1 cellular context compared by ENCODE assay signal in the genomic region with DNA sequence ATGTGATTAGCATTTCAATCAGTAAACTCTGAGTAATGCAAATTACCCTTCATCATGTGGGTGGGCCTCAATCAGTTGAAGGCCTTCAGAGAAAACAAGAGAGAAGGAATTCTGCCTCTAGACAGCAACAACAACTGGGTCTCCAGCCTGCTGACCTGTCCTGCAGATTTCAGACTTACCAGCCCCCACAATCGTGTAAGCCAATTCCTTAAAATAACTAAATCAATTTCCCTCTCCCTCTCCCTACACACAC.
TF ChIP-seq lines count a peak whose summit lies in the region.

No MANE protein-coding gene starts in this region.

TF ChIP-seq in H1, 55 proteins besides CTCF, POLR2A, EP300 and RAD21 (continued from another document):
- TF ChIP-seq MAFK (IDR thresholded peaks at IDR 0.05; ENCODE audit: low read depth, low read length) = no peak
- no peak for TF ChIP-seq BACH1 (IDR thresholded peaks at IDR 0.05; ENCODE audit: low read length)
- TF ChIP-seq KDM1A (IDR thresholded peaks at IDR 0.05; ENCODE audit: borderline replicate concordance, low read length) = no peak
- TF ChIP-seq EZH2 (IDR thresholded peaks at IDR 0.05; ENCODE audit: low read depth, low read length, severe bottlenecking) = no peak
- TF ChIP-seq HDAC2 (IDR thresholded peaks at IDR 0.05; ENCODE audit: borderline replicate concordance in 1 of 2, low read depth in 2 of 2, low read length in 2 of 2) = no peak
- no peak for TF ChIP-seq RBBP5 (IDR thresholded peaks at IDR 0.05; ENCODE audit: borderline replicate concordance, low read depth, low read length)
- TF ChIP-seq CBX8 (IDR thresholded peaks at IDR 0.05; ENCODE audit: borderline replicate concordance, low read depth, low read length) = no peak
- no peak for TF ChIP-seq SUZ12 (IDR thresholded peaks at IDR 0.05; ENCODE audit: low read length)
- no peak for TF ChIP-seq JUND (IDR thresholded peaks at IDR 0.05; ENCODE audit: low read length)
